Comparison of ENCODE assay signal across 16 cellular contexts in genomic region chr5:1974501-1975405, GRCh38.
"Had no signal": no experiment of that assay in that cellular context is flagged by ENCODE, and none has a peak within 500 bp of the region (broad histone marks: within the 10 kb centered on the region; RNA-seq: fewer than 3 reads in every experiment).

No MANE protein-coding gene starts in this region.

- H3K4me2 ChIP-seq: hepatocyte had no signal

- H3K36me3 ChIP-seq: cardiac muscle cell, prostate gland had no signal

- H3K9me3 ChIP-seq: prostate gland had no signal

- ATAC-seq: activated CD4-positive, alpha-beta T cell treated with anti-CD3 and anti-CD28 coated beads for 36 hours; effector memory CD8-positive, alpha-beta T cell; right cardiac atrium; stimulated activated naive CD8-positive, alpha-beta T cell treated with anti-CD3 and anti-CD28 coated beads, Interleukin-15, Interleukin-2, amounts not matched to agents 100 U/mL and 50 U/mL, for 24 hours; WTC11 had no signal

- H3K27ac ChIP-seq: cardiac muscle cell, hepatocyte, prostate gland had no signal

- H3K4me3 ChIP-seq: cardiac muscle cell, hepatocyte, prostate gland had no signal

- H3K4me1 ChIP-seq: prostate gland had no signal

- DNase-seq: activated CD4-positive, alpha-beta T cell treated with anti-CD3 and anti-CD28 coated beads for 36 hours; activated CD4-positive, alpha-beta T cell treated with anti-CD3 and anti-CD28 coated beads, Interleukin-2, amount 50 U/mL, for 48 hours; activated T-cell treated with anti-CD3 and anti-CD28 coated beads for 4 hours; dermis blood vessel endothelial cell; effector memory CD8-positive, alpha-beta T cell; midbrain; nephron progenitor cell; stimulated activated CD4-positive, alpha-beta T cell treated with anti-CD3 and anti-CD28 coated beads, Interleukin-2, amount 100 ng/mL, for 24 hours; stimulated activated naive CD8-positive, alpha-beta T cell treated with anti-CD3 and anti-CD28 coated beads, Interleukin-15, Interleukin-2, amounts not matched to agents 100 U/mL and 50 U/mL, for 24 hours; substantia nigra; trophoblast cell had no signal
